ENCODE assay signal across 13 cellular contexts in genomic region chr9:131020388-131020787, GRCh38. TPM values are rescaled to one million over a fixed set of nuclear protein-coding genes. Genes with fewer than 3 reads are reported as not detected.
DNase-seq lines count a peak whose midpoint lies in the region; ATAC-seq, FAIRE-seq and TF ChIP-seq lines count a peak whose summit lies in the region.
"Had no signal": no experiment of that assay in that cellular context is flagged by ENCODE, and none has a peak within 500 bp of the region (broad histone marks: within the 10 kb centered on the region; RNA-seq: fewer than 3 reads in every experiment).

No MANE protein-coding gene starts in this region.

- intact Hi-C loops in right lobe of liver (cut with DNase I), result no loop called here

- no peak for TF ChIP-seq POLR2A in right lobe of liver (IDR thresholded peaks at IDR 0.05)

- no peak for FAIRE-seq in astrocyte (lab: Jason Lieb, UNC)

- no peak for ATAC-seq in natural killer cell treated with Interleukin-12 subunit alpha and Interleukin-12 subunit beta and Interleukin-15 and Interleukin-18, amount 100 ng/mL, for 72 hours
- no peak for ATAC-seq in right lobe of liver

- H2AFZ ChIP-seq in astrocyte (ENCODE audit: low read depth, low read length) (no peak overlapping the region), smooth muscle cell (ENCODE audit: low read depth) (no peak overlapping the region), Karpas-422 (ENCODE audit: low read length) (no peak overlapping the region)

- H3K4me3 Mint-ChIP-seq in astrocyte (ENCODE audit: unreplicated experiment), result no peak overlapping the region
- no peak overlapping the region for H3K4me3 Mint-ChIP-seq in natural killer cell treated with Interleukin-12 subunit alpha and Interleukin-12 subunit beta and Interleukin-15 and Interleukin-18, amount 100 ng/mL, for 72 hours
- H3K4me3 Mint-ChIP-seq: activated naive CD8-positive, alpha-beta T cell had no signal

- peak overlapping the region; percentile 66 for H3K27ac Mint-ChIP-seq in astrocyte (ENCODE audit: unreplicated experiment)
- no peak overlapping the region for H3K27ac Mint-ChIP-seq in natural killer cell treated with Interleukin-12 subunit alpha and Interleukin-12 subunit beta and Interleukin-15 and Interleukin-18, amount 100 ng/mL, for 72 hours
- H3K27ac Mint-ChIP-seq: activated naive CD8-positive, alpha-beta T cell had no signal

- no peaks in the 10 kb centered on the region for H3F3A ChIP-seq in smooth muscle cell (ENCODE audit: low read depth)

- no peaks in the 10 kb centered on the region for H3K36me3 ChIP-seq in astrocyte (ENCODE audit: insufficient read depth, low read length)
- H3K36me3 ChIP-seq in smooth muscle cell (ENCODE audit: low read depth), result no peaks in the 10 kb centered on the region
- no peaks in the 10 kb centered on the region for H3K36me3 ChIP-seq in Karpas-422 (ENCODE audit: insufficient read depth, low read length)
- H3K36me3 ChIP-seq in right lobe of liver, result no peaks in the 10 kb centered on the region
- H3K36me3 ChIP-seq: BE2C, SJSA1 had no signal

- WGBS in smooth muscle cell (ENCODE audit: low lambda C conversion rate), result 3% methylated on average over 2 of the region's 2 CpGs
- WGBS in right lobe of liver (ENCODE audit: insufficient coverage, low coverage, low lambda C conversion rate, missing lambda C conversion rate), result 60% methylated on average over 2 of the region's 2 CpGs

- H4K20me1 ChIP-seq in astrocyte (ENCODE audit: insufficient read depth, low read length) (no peaks in the 10 kb centered on the region), smooth muscle cell (ENCODE audit: low read depth) (no peaks in the 10 kb centered on the region), Karpas-422 (ENCODE audit: insufficient read depth, low read depth, low read length) (no peaks in the 10 kb centered on the region)

- H3K79me2 ChIP-seq in astrocyte (ENCODE audit: insufficient read depth, low read length), result no peaks in the 10 kb centered on the region
- H3K79me2 ChIP-seq in smooth muscle cell (ENCODE audit: low read depth), result peaks cover 26% of the 10 kb centered on the region
- no peaks in the 10 kb centered on the region for H3K79me2 ChIP-seq in Karpas-422 (ENCODE audit: low read length)

- H3K36me3 Mint-ChIP-seq in astrocyte (ENCODE audit: low read depth, unreplicated experiment), result peaks cover 3% of the 10 kb centered on the region
- no peaks in the 10 kb centered on the region for H3K36me3 Mint-ChIP-seq in natural killer cell treated with Interleukin-12 subunit alpha and Interleukin-12 subunit beta and Interleukin-15 and Interleukin-18, amount 100 ng/mL, for 72 hours
- H3K36me3 Mint-ChIP-seq: activated naive CD8-positive, alpha-beta T cell had no signal

- H3K4me1 ChIP-seq in astrocyte (ENCODE audit: insufficient read depth, low read length), result no peaks in the 10 kb centered on the region
- no peaks in the 10 kb centered on the region for H3K4me1 ChIP-seq in smooth muscle cell (ENCODE audit: low read depth)
- H3K4me1 ChIP-seq in Karpas-422 (ENCODE audit: low read length), result no peaks in the 10 kb centered on the region
- no peaks in the 10 kb centered on the region for H3K4me1 ChIP-seq in right lobe of liver
- H3K4me1 ChIP-seq: BE2C had no signal

- TF ChIP-seq CTCF in astrocyte (IDR thresholded peaks at IDR 0.05; ENCODE audit: insufficient read depth, low read depth, low read length), result no peak
- TF ChIP-seq CTCF in foreskin fibroblast (IDR thresholded peaks at IDR 0.05; ENCODE audit: low read depth, low read length), result no peak
- no peak for TF ChIP-seq CTCF in smooth muscle cell (IDR thresholded peaks at IDR 0.05; ENCODE audit: borderline replicate concordance, insufficient read depth, poor library complexity, severe bottlenecking)
- TF ChIP-seq CTCF in right lobe of liver (IDR thresholded peaks at IDR 0.05), result no peak

- H3K4me2 ChIP-seq in astrocyte (ENCODE audit: low read length) (no peak overlapping the region), smooth muscle cell (no peak overlapping the region), Karpas-422 (ENCODE audit: low read depth, low read length, poor library complexity, severe bottlenecking) (no peak overlapping the region)

- H3K4me3 ChIP-seq in astrocyte (ENCODE audit: insufficient read depth, low read depth, low read length), result no peak overlapping the region
- no peak overlapping the region for H3K4me3 ChIP-seq in foreskin fibroblast (ENCODE audit: low read depth in 1 of 2, low read length in 2 of 2)
- H3K4me3 ChIP-seq in smooth muscle cell, result no peak overlapping the region
- H3K4me3 ChIP-seq in Karpas-422 (ENCODE audit: low read length), result no peak overlapping the region
- no peak overlapping the region for H3K4me3 ChIP-seq in right lobe of liver
- H3K4me3 ChIP-seq: SJSA1 had no signal

- H3K9me3 ChIP-seq in astrocyte (ENCODE audit: insufficient read depth, low read depth, low read length), result peaks cover 9% of the 10 kb centered on the region
- no peaks in the 10 kb centered on the region for H3K9me3 ChIP-seq in smooth muscle cell (replicated peaks; ENCODE audit: low read depth)
- H3K9me3 ChIP-seq in Karpas-422 (ENCODE audit: low read length), result no peaks in the 10 kb centered on the region
- no peaks in the 10 kb centered on the region for H3K9me3 ChIP-seq in right lobe of liver
- H3K9me3 ChIP-seq: BE2C, SJSA1 had no signal

- peaks cover 18% of the 10 kb centered on the region for H3K27me3 Mint-ChIP-seq in astrocyte (ENCODE audit: low read depth, unreplicated experiment)
- peaks cover 0 to 14% of the 10 kb centered on the region in 2 donors for H3K27me3 Mint-ChIP-seq in natural killer cell treated with Interleukin-12 subunit alpha and Interleukin-12 subunit beta and Interleukin-15 and Interleukin-18, amount 100 ng/mL, for 72 hours

- H3K27ac ChIP-seq in astrocyte (ENCODE audit: low read depth, low read length) (no peak overlapping the region), smooth muscle cell (ENCODE audit: low read depth) (peak overlapping the region; percentile 85), Karpas-422 (ENCODE audit: low read length) (no peak overlapping the region), right lobe of liver (no peak overlapping the region)
- H3K27ac ChIP-seq: SJSA1 had no signal

- DNase-seq in ELR (ENCODE audit: low read depth) (peak; percentile 76), astrocyte (ENCODE audit: low read depth) (peak; percentile 57), foreskin fibroblast (peak; percentile 90 to 91), smooth muscle cell (lab: John Stamatoyannopoulos, UW; ENCODE audit: unreplicated experiment) (no peak), Karpas-422 (no peak), SHP77 treated with DMSO at 0.1 percent for 48 hours (lab: John Stamatoyannopoulos, UW) (no peak), right lobe of liver (no peak)
- DNase-seq in natural killer cell treated with Interleukin-12 subunit alpha and Interleukin-12 subunit beta and Interleukin-15 and Interleukin-18, amount 100 ng/mL, for 72 hours (ENCODE audit: low spot score), result no peak
- DNase-seq: BE2C, head of caudate nucleus, NCI-H1105 treated with DMSO at 0.1 percent for 48 hours had no signal

- H3K9me3 Mint-ChIP-seq in astrocyte (ENCODE audit: unreplicated experiment), result peaks cover 15% of the 10 kb centered on the region
- no peaks in the 10 kb centered on the region for H3K9me3 Mint-ChIP-seq in natural killer cell treated with Interleukin-12 subunit alpha and Interleukin-12 subunit beta and Interleukin-15 and Interleukin-18, amount 100 ng/mL, for 72 hours

- H3K9ac ChIP-seq in astrocyte (ENCODE audit: low read length), result no peak overlapping the region
- H3K9ac ChIP-seq in smooth muscle cell (ENCODE audit: low read depth), result peak overlapping the region; percentile 49
- H3K9ac ChIP-seq in Karpas-422 (ENCODE audit: low read length), result no peak overlapping the region

- peaks cover 24% of the 10 kb centered on the region for H3K27me3 ChIP-seq in astrocyte (ENCODE audit: insufficient read depth, low read length)
- H3K27me3 ChIP-seq in smooth muscle cell (ENCODE audit: low read depth), result no peaks in the 10 kb centered on the region
- no peaks in the 10 kb centered on the region for H3K27me3 ChIP-seq in Karpas-422 (ENCODE audit: low read length)
- no peaks in the 10 kb centered on the region for H3K27me3 ChIP-seq in right lobe of liver
- H3K27me3 ChIP-seq: BE2C, SJSA1 had no signal

- no peaks in the 10 kb centered on the region for H3K9me2 ChIP-seq in Karpas-422 (replicated peaks; ENCODE audit: insufficient read depth, low read length)

- no peaks in the 10 kb centered on the region for H3K4me1 Mint-ChIP-seq in astrocyte (ENCODE audit: low read depth, unreplicated experiment)
- no peaks in the 10 kb centered on the region for H3K4me1 Mint-ChIP-seq in natural killer cell treated with Interleukin-12 subunit alpha and Interleukin-12 subunit beta and Interleukin-15 and Interleukin-18, amount 100 ng/mL, for 72 hours (ENCODE audit: low read depth in 2 of 2)

RNA-seq across cellular contexts. Expression of gene LAMC3, which starts 11.4 kb away (rescaled TPM):
- total RNA-seq in astrocyte (0.20 and 0.55 TPM in 2 replicates), smooth muscle cell (21.3 and 26.9 TPM in 2 replicates), right lobe of liver (10 to 100 TPM in 1 of 6 experiments, 1 to 10 TPM in 5; 2.7 to 14.3 (median 3.7) TPM)
- polyA plus RNA-seq in smooth muscle cell, result 49.0 and 72.0 TPM in 2 replicates
- total RNA-seq in Karpas-422 (2014; rRNA removed; shearing (Covaris generic); ENCODE audit: low replicate concordance), result not detected in 2 replicates
- not detected for total RNA-seq in natural killer cell treated with Interleukin-12 subunit alpha and Interleukin-12 subunit beta and Interleukin-15 and Interleukin-18, amount 100 ng/mL, for 72 hours
- total RNA-seq: SJSA1 had no signal

Comparison
In these comparisons a context has a peak if more than half of its experiments do, and no peak if none do; other contexts are left out.
1. DNase-seq: peak in ELR (single experiment), astrocyte (single experiment) and foreskin fibroblast (2 of 2); none in smooth muscle cell (single experiment), Karpas-422 (single experiment), SHP77 treated with DMSO at 0.1 percent for 48 hours (single experiment), natural killer cell treated with Interleukin-12 subunit alpha and Interleukin-12 subunit beta and Interleukin-15 and Interleukin-18, amount 100 ng/mL, for 72 hours (single experiment) and right lobe of liver (0 of 3).